33 cellular contexts compared by ENCODE assay signal in genomic region chr11:60240661-60241060, GRCh38. TPM values are rescaled to one million over a fixed set of nuclear protein-coding genes. Genes with fewer than 3 reads are reported as not detected.
"Had no signal": no experiment of that assay in that cellular context is flagged by ENCODE, and none has a peak within 500 bp of the region (broad histone marks: within the 10 kb centered on the region; RNA-seq: fewer than 3 reads in every experiment).

No MANE protein-coding gene starts in this region.

- H3K9me3 Mint-ChIP-seq: nephron; neural progenitor cell; stimulated activated memory B cell treated with anti-CD40 and anti-IgM and Interleukin-4, amounts not matched to agents 10 μg/mL and 1 μg/mL and 100 μg/mL, for 72 hours had no signal

- H3K27ac Mint-ChIP-seq: nephron; neural progenitor cell; stimulated activated memory B cell treated with anti-CD40 and anti-IgM and Interleukin-4, amounts not matched to agents 10 μg/mL and 1 μg/mL and 100 μg/mL, for 72 hours had no signal

- H2AFZ ChIP-seq: hepatocyte, neural progenitor cell had no signal

- H3K4me3 ChIP-seq: dorsolateral prefrontal cortex, gastroesophageal sphincter, hepatocyte, left lung, neural progenitor cell, prostate gland, sigmoid colon, skin epidermis, spleen, testis, tibial artery, upper lobe of left lung had no signal

- H3K27ac ChIP-seq: dorsolateral prefrontal cortex, epithelial cell of prostate, gastroesophageal sphincter, hepatocyte, left lung, neural progenitor cell, prostate gland, sigmoid colon, testis, tibial artery, upper lobe of left lung had no signal

- FAIRE-seq: islet of Langerhans, urothelium cell line had no signal

- H3K36me3 ChIP-seq: gastroesophageal sphincter, heart left ventricle, left lung, neural progenitor cell, prostate gland, sigmoid colon, spleen, tibial artery, upper lobe of left lung had no signal

- H3K36me3 Mint-ChIP-seq: neural progenitor cell; stimulated activated memory B cell treated with anti-CD40 and anti-IgM and Interleukin-4, amounts not matched to agents 10 μg/mL and 1 μg/mL and 100 μg/mL, for 72 hours had no signal

- H3K9me3 ChIP-seq: gastroesophageal sphincter, heart left ventricle, left lung, prostate gland, sigmoid colon, spleen, testis, tibial artery, upper lobe of left lung had no signal

- H3K4me2 ChIP-seq: hepatocyte, neural progenitor cell had no signal

- H3K9ac ChIP-seq: neural progenitor cell had no signal

- H3K79me2 ChIP-seq: hepatocyte had no signal

- H3K4me3 Mint-ChIP-seq: nephron; neural progenitor cell; stimulated activated memory B cell treated with anti-CD40 and anti-IgM and Interleukin-4, amounts not matched to agents 10 μg/mL and 1 μg/mL and 100 μg/mL, for 72 hours had no signal

- DNase-seq: cerebellar nuclear complex; cortex of kidney; dorsolateral prefrontal cortex; effector CD4-positive, alpha-beta T cell; foreskin fibroblast; heart left ventricle; left cardiac atrium; left lung; right cardiac atrium; sigmoid colon; spleen; stimulated activated CD4-positive, alpha-beta T cell treated with anti-CD3 and anti-CD28 coated beads, Interleukin-4, amount 100 ng/mL, for 4 hours; stimulated activated naive CD8-positive, alpha-beta T cell treated with anti-CD3 and anti-CD28 coated beads, Interleukin-15, Interleukin-2, amounts not matched to agents 100 U/mL and 50 U/mL, for 24 hours; substantia nigra; testis; tibial artery had no signal

- ATAC-seq: esophagus mucosa; gastroesophageal sphincter; heart left ventricle; left cardiac atrium; left lung; right cardiac atrium; stimulated activated memory B cell treated with anti-CD40 and anti-IgM and Interleukin-4, amounts not matched to agents 10 μg/mL and 1 μg/mL and 100 μg/mL, for 72 hours; stimulated activated naive CD8-positive, alpha-beta T cell treated with anti-CD3 and anti-CD28 coated beads, Interleukin-15, Interleukin-2, amounts not matched to agents 100 U/mL and 50 U/mL, for 24 hours had no signal

- H3K4me1 ChIP-seq: gastroesophageal sphincter, left lung, neural progenitor cell, prostate gland, sigmoid colon, testis, tibial artery, upper lobe of left lung had no signal

- H3K4me1 Mint-ChIP-seq: nephron, neural progenitor cell had no signal

- H3K27me3 ChIP-seq: gastroesophageal sphincter, heart left ventricle, hepatocyte, left lung, neural progenitor cell, sigmoid colon, spleen, testis, tibial artery, upper lobe of left lung had no signal

RNA-seq across cellular contexts. Expression of gene MS4A4E, which starts 2.3 kb away (rescaled TPM):
- total RNA-seq: hepatocyte, kidney epithelial cell, lung microvascular endothelial cell, myocyte, renal cortical epithelial cell had no signal
- polyA plus RNA-seq: hepatocyte had no signal

RNA-seq across cellular contexts. Expression of gene MS4A4A, which starts 39.8 kb away (rescaled TPM):
- total RNA-seq: kidney epithelial cell, lung microvascular endothelial cell, myocyte, osteocyte, renal cortical epithelial cell had no signal

RNA-seq across cellular contexts. Expression of gene MS4A6A, which starts 57.8 kb away (rescaled TPM):
- total RNA-seq: lung microvascular endothelial cell, myocyte, osteocyte, renal cortical epithelial cell had no signal
